8 cellular contexts compared by ENCODE assay signal in genomic region chr4:144801731-144802130, GRCh38.
"Had no signal": no experiment of that assay in that cellular context is flagged by ENCODE, and none has a peak within 500 bp of the region (broad histone marks: within the 10 kb centered on the region; RNA-seq: fewer than 3 reads in every experiment).

No MANE protein-coding gene starts in this region.

- H2AFZ ChIP-seq: GM23248 had no signal

- H3K27ac ChIP-seq: GM23248, HL-60 had no signal

- H3K9me3 ChIP-seq: HAP-1 had no signal

- H3K9ac ChIP-seq: GM23248 had no signal

- H3K4me1 ChIP-seq: HAP-1 had no signal

- H3K4me3 ChIP-seq: GM23248, HAP-1 had no signal

- H3K36me3 ChIP-seq: HAP-1 had no signal

- FAIRE-seq: HepG2 had no signal

- DNase-seq: GM23248, GOT3, H7, HFFc6 had no signal

- ATAC-seq: HCT116, HepG2 had no signal
